Comparison of ENCODE assay signal across 1 cellular context in genomic region chr10:26860542-26861325, GRCh38.
TF ChIP-seq lines count a peak whose summit lies in the region.

TSS of gene ABI1 (minus strand) at chr10:26860958. CDS start at chr10:26860863, 95 bp downstream.

TF ChIP-seq in HepG2, 621 proteins besides CTCF, POLR2A, EP300 and RAD21 (continued from another document and continues in another):
- TF ChIP-seq GABPA (IDR thresholded peaks at IDR 0.05; ENCODE audit: low read depth, low read length) (peak; percentile 32; the same call in 1 of the 2 replicates), GABPA (CRISPR knock-in tag; IDR thresholded peaks at IDR 0.05; ENCODE audit: low read depth) (peak; percentile 81), IRF9 (CRISPR knock-in tag; IDR thresholded peaks at IDR 0.05; ENCODE audit: borderline replicate concordance) (peak; percentile 17; the same call in 1 of the 2 replicates), GTF2F1 (IDR thresholded peaks at IDR 0.05; ENCODE audit: low read length) (no peak), ZNF891 (CRISPR knock-in tag; IDR thresholded peaks at IDR 0.05) (0 out of 2 replicates have a peak, but pooled peaks have one; percentile 29), SIX4 (CRISPR knock-in tag; IDR thresholded peaks at IDR 0.05) (no peak), ZNF180 (CRISPR knock-in tag; IDR thresholded peaks at IDR 0.05; ENCODE audit: borderline replicate concordance, low read depth) (no peak), ZBTB25 (CRISPR knock-in tag; IDR thresholded peaks at IDR 0.05) (no peak), ZSCAN21 (CRISPR knock-in tag; IDR thresholded peaks at IDR 0.05; ENCODE audit: borderline replicate concordance) (peak; percentile 52; the same call in 1 of the 2 replicates), BRCA1 (CRISPR knock-in tag; IDR thresholded peaks at IDR 0.05) (no peak), ZNF710 (CRISPR knock-in tag; IDR thresholded peaks at IDR 0.05; ENCODE audit: borderline replicate concordance) (peak; percentile 71; the same call in 1 of the 2 replicates), ZHX2 (IDR thresholded peaks at IDR 0.05; ENCODE audit: low read depth) (no peak), ZHX2 (CRISPR knock-in tag; IDR thresholded peaks at IDR 0.05; ENCODE audit: borderline replicate concordance) (no peak), ZXDC (CRISPR knock-in tag; IDR thresholded peaks at IDR 0.05) (no peak), ZNF687 (CRISPR knock-in tag; IDR thresholded peaks at IDR 0.05) (peak; percentile 77), GMEB1 (CRISPR knock-in tag; IDR thresholded peaks at IDR 0.05; ENCODE audit: borderline replicate concordance) (peak; percentile 60), ZNF570 (CRISPR knock-in tag; IDR thresholded peaks at IDR 0.05; ENCODE audit: borderline replicate concordance) (no peak), ZNF782 (CRISPR knock-in tag; IDR thresholded peaks at IDR 0.05; ENCODE audit: borderline replicate concordance) (peak; percentile 86; the same call in 1 of the 2 replicates), ZNF709 (CRISPR knock-in tag; IDR thresholded peaks at IDR 0.05) (peak; percentile 78; the same call in 1 of the 2 replicates), ELF4 (CRISPR knock-in tag; IDR thresholded peaks at IDR 0.05; ENCODE audit: borderline replicate concordance) (0 out of 2 replicates have a peak, but pooled peaks have one; percentile 13), ZNF407 (CRISPR knock-in tag; IDR thresholded peaks at IDR 0.05; ENCODE audit: not compliant biosample characterization) (no peak)
